In the genomic region with DNA sequence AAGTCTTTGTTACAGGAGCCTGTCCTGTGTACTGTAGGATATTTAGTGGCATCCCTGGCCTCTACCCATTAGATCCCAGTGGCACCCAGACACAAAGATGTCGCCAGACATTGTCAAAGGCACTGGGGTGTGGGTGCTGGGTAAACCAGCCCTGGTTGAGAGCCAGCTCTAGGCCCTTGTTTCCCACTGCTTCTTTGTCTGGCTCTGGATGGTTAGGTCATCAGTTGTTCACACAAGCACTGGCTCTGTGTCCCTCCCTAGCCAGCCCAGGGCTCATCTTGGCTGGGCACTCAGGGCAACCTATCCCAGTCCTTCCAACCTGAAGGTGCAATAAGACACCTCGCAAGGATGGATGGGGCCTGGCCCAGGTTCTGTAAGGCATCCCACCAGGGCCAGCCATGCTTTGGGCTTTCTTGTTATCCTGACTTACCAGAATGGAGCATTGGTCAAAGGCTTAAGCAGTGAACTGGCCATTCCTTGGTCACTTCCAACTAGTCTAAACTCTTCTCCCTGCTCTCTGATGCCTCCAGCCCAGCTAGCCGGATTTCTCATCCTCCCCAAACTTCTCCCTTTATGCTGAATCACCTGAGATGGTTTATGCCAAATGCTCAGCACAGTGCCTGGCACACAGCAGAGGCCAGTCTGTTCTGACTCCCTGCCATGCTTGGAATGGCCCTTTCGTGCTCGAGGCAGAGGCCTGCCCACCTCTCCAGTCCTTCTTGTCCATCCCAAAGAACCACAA, we compare ENCODE assay signal across 1 cellular context.
TF ChIP-seq lines count a peak whose summit lies in the region.

No MANE protein-coding gene starts in this region.

TF ChIP-seq in GM23338, 12 proteins besides CTCF, POLR2A, EP300 and RAD21 (continued from another document):
- no peak for TF ChIP-seq EZH2 (IDR thresholded peaks at IDR 0.05; ENCODE audit: low read depth, unreplicated experiment)
- no peak for TF ChIP-seq ZNF331 (CRISPR knock-in tag; IDR thresholded peaks at IDR 0.05; ENCODE audit: low read depth)
- TF ChIP-seq JUNB (IDR thresholded peaks at IDR 0.05; ENCODE audit: unreplicated experiment): no peak
- no peak for TF ChIP-seq POLR2AphosphoS5 (IDR thresholded peaks at IDR 0.05; ENCODE audit: low read depth)
- TF ChIP-seq NANOG (IDR thresholded peaks at IDR 0.05; ENCODE audit: borderline replicate concordance): no peak
- no peak for TF ChIP-seq CREB1 (CRISPR knock-in tag; IDR thresholded peaks at IDR 0.05; ENCODE audit: low read depth)
- no peak for TF ChIP-seq STAT1 (IDR thresholded peaks at IDR 0.05; ENCODE audit: unreplicated experiment)
- TF ChIP-seq, protein P1, sequence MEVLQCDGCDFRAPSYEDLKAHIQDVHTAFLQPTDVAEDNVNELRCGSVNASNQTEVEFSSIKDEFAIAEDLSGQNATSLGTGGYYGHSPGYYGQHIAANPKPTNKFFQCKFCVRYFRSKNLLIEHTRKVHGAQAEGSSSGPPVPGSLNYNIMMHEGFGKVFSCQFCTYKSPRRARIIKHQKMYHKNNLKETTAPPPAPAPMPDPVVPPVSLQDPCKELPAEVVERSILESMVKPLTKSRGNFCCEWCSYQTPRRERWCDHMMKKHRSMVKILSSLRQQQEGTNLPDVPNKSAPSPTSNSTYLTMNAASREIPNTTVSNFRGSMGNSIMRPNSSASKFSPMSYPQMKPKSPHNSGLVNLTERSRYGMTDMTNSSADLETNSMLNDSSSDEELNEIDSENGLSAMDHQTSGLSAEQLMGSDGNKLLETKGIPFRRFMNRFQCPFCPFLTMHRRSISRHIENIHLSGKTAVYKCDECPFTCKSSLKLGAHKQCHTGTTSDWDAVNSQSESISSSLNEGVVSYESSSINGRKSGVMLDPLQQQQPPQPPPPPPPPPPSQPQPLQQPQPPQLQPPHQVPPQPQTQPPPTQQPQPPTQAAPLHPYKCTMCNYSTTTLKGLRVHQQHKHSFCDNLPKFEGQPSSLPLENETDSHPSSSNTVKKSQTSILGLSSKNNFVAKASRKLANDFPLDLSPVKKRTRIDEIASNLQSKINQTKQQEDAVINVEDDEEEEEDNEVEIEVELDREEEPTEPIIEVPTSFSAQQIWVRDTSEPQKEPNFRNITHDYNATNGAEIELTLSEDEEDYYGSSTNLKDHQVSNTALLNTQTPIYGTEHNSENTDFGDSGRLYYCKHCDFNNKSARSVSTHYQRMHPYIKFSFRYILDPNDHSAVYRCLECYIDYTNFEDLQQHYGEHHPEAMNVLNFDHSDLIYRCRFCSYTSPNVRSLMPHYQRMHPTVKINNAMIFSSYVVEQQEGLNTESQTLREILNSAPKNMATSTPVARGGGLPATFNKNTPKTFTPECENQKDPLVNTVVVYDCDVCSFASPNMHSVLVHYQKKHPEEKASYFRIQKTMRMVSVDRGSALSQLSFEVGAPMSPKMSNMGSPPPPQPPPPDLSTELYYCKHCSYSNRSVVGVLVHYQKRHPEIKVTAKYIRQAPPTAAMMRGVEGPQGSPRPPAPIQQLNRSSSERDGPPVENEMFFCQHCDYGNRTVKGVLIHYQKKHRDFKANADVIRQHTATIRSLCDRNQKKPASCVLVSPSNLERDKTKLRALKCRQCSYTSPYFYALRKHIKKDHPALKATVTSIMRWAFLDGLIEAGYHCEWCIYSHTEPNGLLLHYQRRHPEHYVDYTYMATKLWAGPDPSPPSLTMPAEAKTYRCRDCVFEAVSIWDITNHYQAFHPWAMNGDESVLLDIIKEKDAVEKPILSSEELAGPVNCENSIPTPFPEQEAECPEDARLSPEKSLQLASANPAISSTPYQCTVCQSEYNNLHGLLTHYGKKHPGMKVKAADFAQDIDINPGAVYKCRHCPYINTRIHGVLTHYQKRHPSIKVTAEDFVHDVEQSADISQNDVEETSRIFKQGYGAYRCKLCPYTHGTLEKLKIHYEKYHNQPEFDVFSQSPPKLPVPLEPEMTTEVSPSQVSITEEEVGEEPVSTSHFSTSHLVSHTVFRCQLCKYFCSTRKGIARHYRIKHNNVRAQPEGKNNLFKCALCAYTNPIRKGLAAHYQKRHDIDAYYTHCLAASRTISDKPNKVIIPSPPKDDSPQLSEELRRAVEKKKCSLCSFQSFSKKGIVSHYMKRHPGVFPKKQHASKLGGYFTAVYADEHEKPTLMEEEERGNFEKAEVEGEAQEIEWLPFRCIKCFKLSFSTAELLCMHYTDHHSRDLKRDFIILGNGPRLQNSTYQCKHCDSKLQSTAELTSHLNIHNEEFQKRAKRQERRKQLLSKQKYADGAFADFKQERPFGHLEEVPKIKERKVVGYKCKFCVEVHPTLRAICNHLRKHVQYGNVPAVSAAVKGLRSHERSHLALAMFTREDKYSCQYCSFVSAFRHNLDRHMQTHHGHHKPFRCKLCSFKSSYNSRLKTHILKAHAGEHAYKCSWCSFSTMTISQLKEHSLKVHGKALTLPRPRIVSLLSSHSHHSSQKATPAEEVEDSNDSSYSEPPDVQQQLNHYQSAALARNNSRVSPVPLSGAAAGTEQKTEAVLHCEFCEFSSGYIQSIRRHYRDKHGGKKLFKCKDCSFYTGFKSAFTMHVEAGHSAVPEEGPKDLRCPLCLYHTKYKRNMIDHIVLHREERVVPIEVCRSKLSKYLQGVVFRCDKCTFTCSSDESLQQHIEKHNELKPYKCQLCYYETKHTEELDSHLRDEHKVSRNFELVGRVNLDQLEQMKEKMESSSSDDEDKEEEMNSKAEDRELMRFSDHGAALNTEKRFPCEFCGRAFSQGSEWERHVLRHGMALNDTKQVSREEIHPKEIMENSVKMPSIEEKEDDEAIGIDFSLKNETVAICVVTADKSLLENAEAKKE (CRISPR knock-in tag; IDR thresholded peaks at IDR 0.05): no peak
- TF ChIP-seq ZNF114 (CRISPR knock-in tag; IDR thresholded peaks at IDR 0.05): no peak
- TF ChIP-seq, protein P2, sequence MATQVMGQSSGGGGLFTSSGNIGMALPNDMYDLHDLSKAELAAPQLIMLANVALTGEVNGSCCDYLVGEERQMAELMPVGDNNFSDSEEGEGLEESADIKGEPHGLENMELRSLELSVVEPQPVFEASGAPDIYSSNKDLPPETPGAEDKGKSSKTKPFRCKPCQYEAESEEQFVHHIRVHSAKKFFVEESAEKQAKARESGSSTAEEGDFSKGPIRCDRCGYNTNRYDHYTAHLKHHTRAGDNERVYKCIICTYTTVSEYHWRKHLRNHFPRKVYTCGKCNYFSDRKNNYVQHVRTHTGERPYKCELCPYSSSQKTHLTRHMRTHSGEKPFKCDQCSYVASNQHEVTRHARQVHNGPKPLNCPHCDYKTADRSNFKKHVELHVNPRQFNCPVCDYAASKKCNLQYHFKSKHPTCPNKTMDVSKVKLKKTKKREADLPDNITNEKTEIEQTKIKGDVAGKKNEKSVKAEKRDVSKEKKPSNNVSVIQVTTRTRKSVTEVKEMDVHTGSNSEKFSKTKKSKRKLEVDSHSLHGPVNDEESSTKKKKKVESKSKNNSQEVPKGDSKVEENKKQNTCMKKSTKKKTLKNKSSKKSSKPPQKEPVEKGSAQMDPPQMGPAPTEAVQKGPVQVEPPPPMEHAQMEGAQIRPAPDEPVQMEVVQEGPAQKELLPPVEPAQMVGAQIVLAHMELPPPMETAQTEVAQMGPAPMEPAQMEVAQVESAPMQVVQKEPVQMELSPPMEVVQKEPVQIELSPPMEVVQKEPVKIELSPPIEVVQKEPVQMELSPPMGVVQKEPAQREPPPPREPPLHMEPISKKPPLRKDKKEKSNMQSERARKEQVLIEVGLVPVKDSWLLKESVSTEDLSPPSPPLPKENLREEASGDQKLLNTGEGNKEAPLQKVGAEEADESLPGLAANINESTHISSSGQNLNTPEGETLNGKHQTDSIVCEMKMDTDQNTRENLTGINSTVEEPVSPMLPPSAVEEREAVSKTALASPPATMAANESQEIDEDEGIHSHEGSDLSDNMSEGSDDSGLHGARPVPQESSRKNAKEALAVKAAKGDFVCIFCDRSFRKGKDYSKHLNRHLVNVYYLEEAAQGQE (IDR thresholded peaks at IDR 0.05; ENCODE audit: unreplicated experiment): no peak
- TF ChIP-seq EZH2phosphoT487 (IDR thresholded peaks at IDR 0.05; ENCODE audit: unreplicated experiment): no peak
